ENCODE assay signal across 9 cellular contexts in genomic region chr16:5097066-5097469, GRCh38. TPM values are rescaled to one million over a fixed set of nuclear protein-coding genes. Genes with fewer than 3 reads are reported as not detected.
DNase-seq lines count a peak whose midpoint lies in the region; ATAC-seq and TF ChIP-seq lines count a peak whose summit lies in the region.
"Not testable (repeated sequence)": the region's sequence is repeated elsewhere in the genome, so short reads cannot be mapped to it uniquely, and the experiment has no call there.
"Had no signal": no experiment of that assay in that cellular context is flagged by ENCODE, and none has a peak within 500 bp of the region (broad histone marks: within the 10 kb centered on the region; RNA-seq: fewer than 3 reads in every experiment).

No MANE protein-coding gene starts in this region.

- not testable (repeated sequence) for H3K36me3 ChIP-seq in PC-3 (ENCODE audit: low read depth, low read length); muscle layer of duodenum (ENCODE audit: control insufficient read depth in 1 of 2, insufficient read depth in 2 of 2, low read length in 2 of 2)

- H3K36me3 Mint-ChIP-seq in activated CD4-positive, alpha-beta memory T cell treated with anti-CD3 and anti-CD28 coated beads for 36 hours; brain; glutamatergic neuron (ENCODE audit: unreplicated experiment): not testable (repeated sequence)

- H3K9me2 ChIP-seq in PC-3 (replicated peaks; ENCODE audit: low read length) = not testable (repeated sequence)

- not testable (repeated sequence) for H4K20me1 ChIP-seq in PC-3 (ENCODE audit: low read length)

- H3F3A ChIP-seq in PC-3 (ENCODE audit: low read length, unreplicated experiment) = not testable (repeated sequence)

- peak overlapping the region; percentile 16; the same call in 1 of the 2 replicates for H3K27ac ChIP-seq in PC-3 (ENCODE audit: low read length)
- H3K27ac ChIP-seq in muscle layer of duodenum (ENCODE audit: low read length) = not testable (repeated sequence)

- H3K27me3 ChIP-seq in PC-3 (ENCODE audit: low read length); muscle layer of duodenum (ENCODE audit: low read depth, low read length): not testable (repeated sequence)

- H3K27ac Mint-ChIP-seq in activated CD4-positive, alpha-beta memory T cell treated with anti-CD3 and anti-CD28 coated beads for 36 hours = peak overlapping the region; percentile 82
- H3K27ac Mint-ChIP-seq in brain (peak overlapping the region; percentile 77 to 91 (median 80)), glutamatergic neuron (ENCODE audit: unreplicated experiment) (peak overlapping the region; percentile 87)

- DNase-seq in AG09309 (ENCODE audit: low read depth) = not testable (repeated sequence)
- peak; percentile 14 for DNase-seq in HK-2 (ENCODE audit: unreplicated experiment)
- peak; percentile 8 for DNase-seq in PC-3
- DNase-seq in activated CD4-positive, alpha-beta memory T cell treated with anti-CD3 and anti-CD28 coated beads for 36 hours = peak; percentile 52
- DNase-seq in glutamatergic neuron = peak; percentile 76
- peak; percentile 38 to 49 for DNase-seq in stimulated activated CD4-positive, alpha-beta T cell treated with anti-CD3 and anti-CD28 coated beads, Interleukin-2, amount 100 ng/mL, for 24 hours

- CTCF ChIA-PET in PC-3 (lab: Charles Lee); activated CD4-positive, alpha-beta memory T cell treated with anti-CD3 and anti-CD28 coated beads for 36 hours (lab: Charles Lee): not testable (repeated sequence)

- H3K9ac ChIP-seq in PC-3 (ENCODE audit: low read length) = peak overlapping the region; percentile 87

- H3K9me3 Mint-ChIP-seq in activated CD4-positive, alpha-beta memory T cell treated with anti-CD3 and anti-CD28 coated beads for 36 hours; brain; glutamatergic neuron (ENCODE audit: unreplicated experiment): not testable (repeated sequence)

- H3K4me1 ChIP-seq in PC-3 (ENCODE audit: insufficient read depth, low read length); muscle layer of duodenum (ENCODE audit: control insufficient read depth in 1 of 2, insufficient read depth in 2 of 2, low read length in 2 of 2): not testable (repeated sequence)

- not testable (repeated sequence) for TF ChIP-seq CTCF in AG09309 (IDR thresholded peaks at IDR 0.05; ENCODE audit: control insufficient read depth, insufficient read depth, low read depth, low read length, missing control alignments); PC-3 (conservative IDR thresholded peaks at IDR 0.05; ENCODE audit: low read depth, low read length); glutamatergic neuron (IDR thresholded peaks at IDR 0.05; ENCODE audit: partially characterized antibody, unreplicated experiment)
- TF ChIP-seq CTCF in brain (conservative IDR thresholded peaks at IDR 0.05) = peak in 1 of 2 experiments; percentile 5

- peak overlapping the region; percentile 57; the same call in 1 of the 2 replicates for H2AFZ ChIP-seq in PC-3 (ENCODE audit: low read length)

- not testable (repeated sequence) for H3K79me2 ChIP-seq in PC-3 (ENCODE audit: low read length)

- H3K4me2 ChIP-seq in PC-3 (ENCODE audit: low read length) = peak overlapping the region; percentile 81

- POLR2A ChIA-PET in PC-3 (lab: Charles Lee; ENCODE audit: unreplicated experiment) = interaction anchor here (0.6 kb wide), 1 partner anchor 23 kb away, joined by 8 read pairs; no protein-coding TSS in a partner anchor
- POLR2A ChIA-PET in activated CD4-positive, alpha-beta memory T cell treated with anti-CD3 and anti-CD28 coated beads for 36 hours (lab: Charles Lee) = not testable (repeated sequence)

- H3K4me1 Mint-ChIP-seq in activated CD4-positive, alpha-beta memory T cell treated with anti-CD3 and anti-CD28 coated beads for 36 hours (ENCODE audit: low read depth) = peaks cover 25% of the 10 kb centered on the region
- H3K4me1 Mint-ChIP-seq in brain (peaks cover 27% of the 10 kb centered on the region), glutamatergic neuron (ENCODE audit: low read depth, unreplicated experiment) (peaks cover 13% of the 10 kb centered on the region)

- not testable (repeated sequence) for H3K27me3 Mint-ChIP-seq in activated CD4-positive, alpha-beta memory T cell treated with anti-CD3 and anti-CD28 coated beads for 36 hours; glutamatergic neuron (ENCODE audit: unreplicated experiment)
- peaks cover 16% of the 10 kb centered on the region for H3K27me3 Mint-ChIP-seq in brain

- H3K4me3 Mint-ChIP-seq in activated CD4-positive, alpha-beta memory T cell treated with anti-CD3 and anti-CD28 coated beads for 36 hours = peak overlapping the region; percentile 84
- H3K4me3 Mint-ChIP-seq in brain (peak overlapping the region; percentile 85 to 94 (median 91)), glutamatergic neuron (ENCODE audit: unreplicated experiment) (peak overlapping the region; percentile 90)

- BruUV-seq in PC-3 (replicated peaks; lab: Mats Ljungman, UMichigan) = not testable (repeated sequence)

- intact Hi-C loops in PC-3 (cut with micrococcal nuclease) = not testable (repeated sequence)
- intact Hi-C loops in activated CD4-positive, alpha-beta memory T cell treated with anti-CD3 and anti-CD28 coated beads for 36 hours (cut with micrococcal nuclease) = loop anchor here (5.0 to 10.0 kb wide), 5 partner anchors 250 to 480 kb away; partner anchors contain the start of genes ANKS3, DNAAF8, GLYR1 and NUDT16L1

- H3K4me3 ChIP-seq in AG09309 (ENCODE audit: control insufficient read depth, low read depth, low read length) (peak overlapping the region; percentile 52), PC-3 (ENCODE audit: low read length) (peak overlapping the region; percentile 66), muscle layer of duodenum (ENCODE audit: low read depth in 1 of 2, low read length in 2 of 2) (peak overlapping the region; percentile 16 to 72)

- not testable (repeated sequence) for H3K9me3 ChIP-seq in PC-3 (ENCODE audit: low read length); muscle layer of duodenum (ENCODE audit: control insufficient read depth in 1 of 2, low read length in 2 of 2)

- ATAC-seq in PC-3 = not testable (repeated sequence)

RNA-seq across cellular contexts. Expression of gene EEF2KMT, which starts 0.5 kb away (rescaled TPM):
- total RNA-seq in PC-3 (2014; rRNA removed) (23.7 and 25.8 TPM in 2 replicates), glutamatergic neuron (ENCODE audit: unreplicated experiment) (12.9 TPM)
- total RNA-seq in activated CD4-positive, alpha-beta memory T cell treated with anti-CD3 and anti-CD28 coated beads for 36 hours = 10 to 100 TPM; 18.4 to 18.8 TPM
- polyA plus RNA-seq in brain (ENCODE audit: insufficient read depth, low read depth, low replicate concordance) = 11.5 TPM

RNA-seq across cellular contexts. Expression of gene ALG1, which starts 25.4 kb away (rescaled TPM):
- 22.9 and 29.7 TPM in 2 replicates for total RNA-seq in PC-3 (2014; rRNA removed)
- total RNA-seq in activated CD4-positive, alpha-beta memory T cell treated with anti-CD3 and anti-CD28 coated beads for 36 hours = 10 to 100 TPM; 12.8 to 14.1 TPM
- polyA plus RNA-seq in brain (ENCODE audit: insufficient read depth, low read depth, low replicate concordance) = 16.6 TPM
- 18.8 TPM for total RNA-seq in glutamatergic neuron (ENCODE audit: unreplicated experiment)

RNA-seq across cellular contexts. Expression of gene C16orf89, which starts 31.3 kb away (rescaled TPM):
- not detected in 2 replicates for total RNA-seq in PC-3 (2014; rRNA removed)
- not detected for total RNA-seq in activated CD4-positive, alpha-beta memory T cell treated with anti-CD3 and anti-CD28 coated beads for 36 hours
- polyA plus RNA-seq in brain (ENCODE audit: insufficient read depth, low read depth, low replicate concordance) = 14.4 TPM
- total RNA-seq in glutamatergic neuron (ENCODE audit: unreplicated experiment) = not detected
- total RNA-seq: activated CD8-positive, alpha-beta memory T cell treated with anti-CD3 and anti-CD28 coated beads for 36 hours had no signal
